ENCODE assay signal across 8 cellular contexts in the genomic region with DNA sequence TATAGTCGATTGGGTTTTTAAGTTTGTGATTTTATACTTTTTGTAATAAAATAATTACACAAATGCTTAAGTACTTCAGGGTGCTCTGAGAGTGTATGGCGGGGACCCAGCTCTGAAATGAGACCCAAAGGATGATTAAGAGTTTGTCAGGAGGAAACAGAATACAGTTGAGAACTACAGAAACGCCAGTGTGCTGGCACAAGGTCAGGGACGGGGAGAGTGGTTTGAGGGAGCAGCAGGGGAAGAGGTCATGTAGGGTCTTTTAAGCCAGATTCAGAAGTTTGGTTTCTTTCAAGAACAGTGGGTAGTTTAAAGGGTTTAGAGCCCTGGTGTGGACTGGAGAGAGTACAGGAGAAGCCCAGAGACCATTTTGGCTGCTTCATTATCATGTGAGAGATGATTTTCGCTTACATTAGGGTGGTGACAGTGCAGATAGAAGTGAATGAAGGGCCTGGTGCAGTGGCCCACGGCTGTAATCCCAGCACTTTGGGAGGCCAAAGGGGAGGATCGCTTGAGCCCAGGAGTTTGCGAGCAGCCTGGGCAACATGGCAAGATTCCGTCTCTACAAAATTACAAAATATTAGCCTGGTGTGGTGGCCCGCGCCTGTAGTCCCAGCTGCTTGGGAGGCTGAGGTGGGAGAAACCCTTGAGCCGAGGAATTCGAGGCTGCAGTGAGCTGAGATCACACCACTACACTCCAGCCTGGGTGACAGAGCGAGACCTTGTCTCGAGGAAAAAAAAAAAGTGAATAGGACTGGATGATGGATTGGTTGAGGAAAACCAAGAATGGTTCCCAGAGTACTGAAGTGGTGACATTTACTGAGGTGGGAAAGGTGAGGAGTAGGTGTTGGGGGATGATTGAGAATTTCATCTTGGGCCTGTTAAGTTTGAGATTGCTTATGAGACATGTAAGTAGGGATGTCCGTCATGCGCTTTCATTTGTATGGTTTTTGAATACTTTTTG. TPM values are rescaled to one million over a fixed set of nuclear protein-coding genes. Genes with fewer than 3 reads are reported as not detected.
DNase-seq lines count a peak whose midpoint lies in the region; ATAC-seq, FAIRE-seq and TF ChIP-seq lines count a peak whose summit lies in the region.

No MANE protein-coding gene starts in this region.

- peak overlapping the region; percentile 91 for H3K9ac ChIP-seq in HCT116 (ENCODE audit: low read length)
- peak overlapping the region; percentile 97 for H3K9ac ChIP-seq in fibroblast of lung (ENCODE audit: insufficient read depth, low read length)

- peak overlapping the region; percentile 100 for H3K4me3 Mint-ChIP-seq in T-helper 17 cell

- H3K27ac ChIP-seq in HCT116 (ENCODE audit: low read depth, low read length) (peak overlapping the region; percentile 74), fibroblast of lung (ENCODE audit: insufficient read depth, low read length) (peak overlapping the region; percentile 98), pancreas (peak overlapping the region; percentile 96 to 99 (median 98))

- H3K27me3 Mint-ChIP-seq in T-helper 17 cell = no peaks in the 10 kb centered on the region

- H2AFZ ChIP-seq in HCT116 (ENCODE audit: low read depth, low read length, poor library complexity, severe bottlenecking) (no peak overlapping the region), fibroblast of lung (ENCODE audit: low read length) (no peak overlapping the region)

- H3K4me1 ChIP-seq in HCT116 (ENCODE audit: control insufficient read depth in 1 of 2, insufficient read depth in 2 of 2, low read length in 2 of 2) (peaks cover 19 to 42% of the 10 kb centered on the region in 2 experiments; a peak in 3 of 4 replicates), fibroblast of lung (ENCODE audit: control insufficient read depth, extremely low read depth, insufficient read depth, low read length) (no peaks in the 10 kb centered on the region), pancreas (peaks cover 20 to 34% (median 31%) of the 10 kb centered on the region in 3 donors)

- 25 to 33% methylated on average over 17 of the region's 17 CpGs for WGBS in pancreas, 2 donors

- no peak for DNase-seq in HCT116 (ENCODE audit: low read depth, low spot score)
- no peak for DNase-seq in T-helper 17 cell
- DNase-seq in fibroblast of lung (ENCODE audit: low read depth in 2 of 2) = peak; percentile 35 to 42
- DNase-seq in pancreas = peak in 3 of 6 donors; percentile 26 to 42 (median 38)
- no peak for DNase-seq in frontal cortex (ENCODE audit: low spot score in 2 of 2)
- no peak for DNase-seq in AG08395 (ENCODE audit: low spot score)
- DNase-seq in ecto neural progenitor cell (ENCODE audit: low spot score) = no peak

- CTCF ChIA-PET in HCT116 (lab: Charles Lee) = no interaction called here

- no peak for ATAC-seq in HCT116
- no peak for ATAC-seq in T-helper 17 cell
- ATAC-seq in pancreas = no peak
- no peak for ATAC-seq in HG03175 (IDR thresholded peaks at IDR 0.05; ENCODE audit: unreplicated experiment)

- no peaks in the 10 kb centered on the region for H3K9me2 ChIP-seq in HCT116 (ENCODE audit: insufficient read depth)

- H3K4me3 ChIP-seq in HCT116 (replicated peaks in 1 of 2; ENCODE audit: low read depth in 1 of 2, low read length in 2 of 2) (peak overlapping the region; percentile 84 to 97), fibroblast of lung (replicated peaks in 1 of 4; ENCODE audit: control extremely low read depth in 1 of 4, insufficient read depth in 1 of 4, low read depth in 3 of 4, low read length in 4 of 4) (peak overlapping the region; percentile 85 to 95 (median 94)), pancreas (peak overlapping the region; percentile 61 to 99 (median 87))

- no peak for TF ChIP-seq POLR2A in HCT116 (IDR thresholded peaks at IDR 0.05; ENCODE audit: borderline replicate concordance, extremely low read depth, insufficient read depth, insufficient read length)

- POLR2A ChIA-PET in HCT116 (lab: Charles Lee) = interaction anchor here (0.6 to 1.5 kb wide), 4 partner anchors 10 to 230 kb away, joined by 3 to 4 read pairs (median 3); no protein-coding TSS in a partner anchor

- TF ChIP-seq CTCF in HCT116 (IDR thresholded peaks at IDR 0.05 in 2 of 3, conservative IDR thresholded peaks at IDR 0.05 in 1 of 3; ENCODE audit: borderline replicate concordance in 1 of 3, insufficient read depth in 1 of 3, low read depth in 2 of 3, low read length in 2 of 3) (no peak), fibroblast of lung (conservative IDR thresholded peaks at IDR 0.05 in 1 of 2, IDR thresholded peaks at IDR 0.05 in 1 of 2; ENCODE audit: low read depth in 1 of 2, low read length in 2 of 2) (no peak), pancreas (IDR thresholded peaks at IDR 0.05) (no peak)

- H3K4me2 ChIP-seq in HCT116 (ENCODE audit: low read length) = peak overlapping the region; percentile 87
- H3K4me2 ChIP-seq in fibroblast of lung (ENCODE audit: extremely low read depth, insufficient read depth, low read length) = peak overlapping the region; percentile 80

- peaks cover 51% of the 10 kb centered on the region for H3K4me1 Mint-ChIP-seq in T-helper 17 cell

- H3K36me3 Mint-ChIP-seq in T-helper 17 cell (ENCODE audit: low read depth) = peaks cover 6% of the 10 kb centered on the region

- FAIRE-seq in pancreas (lab: Jason Lieb, UNC) (no peak), frontal cortex (lab: Jason Lieb, UNC) (no peak)

- H3K36me3 ChIP-seq in HCT116 (ENCODE audit: control insufficient read depth in 1 of 2, insufficient read depth in 2 of 2, low read length in 2 of 2) = peaks cover 5 to 27% of the 10 kb centered on the region in 2 experiments; a peak in 3 of 4 replicates
- no peaks in the 10 kb centered on the region for H3K36me3 ChIP-seq in fibroblast of lung (ENCODE audit: control insufficient read depth, insufficient read depth, low read length)
- H3K36me3 ChIP-seq in pancreas = no peaks in the 10 kb centered on the region

- RAD21 ChIA-PET in HCT116 (lab: Charles Lee; ENCODE audit: low non-redundant PET in 1 of 2, low total read pairs in 2 of 2, uncharacterized antibody in 2 of 2, unreplicated experiment in 2 of 2) = no interaction called here

- intact Hi-C loops in HCT116 (cut with micrococcal nuclease) (loop anchor here (10.0 kb wide), 1 partner anchor 360 kb away; no protein-coding TSS in a partner anchor), pancreas (cut with DNase I) (no loop called here)

- no peak for TF ChIP-seq RAD21 in HCT116 (IDR thresholded peaks at IDR 0.05; ENCODE audit: low read depth)

- H3K9me3 ChIP-seq in HCT116 (ENCODE audit: control insufficient read depth in 1 of 2, insufficient read depth in 1 of 2, low read depth in 1 of 2, low read length in 2 of 2) = no peaks in the 10 kb centered on the region
- no peaks in the 10 kb centered on the region for H3K9me3 ChIP-seq in T-helper 17 cell (ENCODE audit: control insufficient read depth, low read length, poor library complexity, severe bottlenecking)
- no peaks in the 10 kb centered on the region for H3K9me3 ChIP-seq in fibroblast of lung (ENCODE audit: control insufficient read depth, insufficient read depth, low read depth, low read length)
- no peaks in the 10 kb centered on the region for H3K9me3 ChIP-seq in pancreas

- no peaks in the 10 kb centered on the region for H3K27me3 ChIP-seq in HCT116 (ENCODE audit: insufficient read depth, low read length)
- H3K27me3 ChIP-seq in fibroblast of lung (ENCODE audit: control insufficient read depth, insufficient read depth, low read length) = no peaks in the 10 kb centered on the region
- no peaks in the 10 kb centered on the region for H3K27me3 ChIP-seq in pancreas

- H3K79me2 ChIP-seq in HCT116 (ENCODE audit: insufficient read depth, low read length) (peaks cover 95% of the 10 kb centered on the region), fibroblast of lung (ENCODE audit: control insufficient read depth, insufficient read depth, low read length) (peaks cover 84% of the 10 kb centered on the region)

- peak overlapping the region; percentile 100 for H3K27ac Mint-ChIP-seq in T-helper 17 cell

- H4K20me1 ChIP-seq in HCT116 (ENCODE audit: insufficient read depth) = peaks cover 20% of the 10 kb centered on the region; the same call in 1 of the 2 replicates
- no peaks in the 10 kb centered on the region for H4K20me1 ChIP-seq in fibroblast of lung (ENCODE audit: control insufficient read depth, extremely low read depth, insufficient read depth, low read length)

- no TSS peak for BruUV-seq in HCT116 (replicated peaks; lab: Mats Ljungman, UMichigan)

TF ChIP-seq in HCT116, 20 proteins besides CTCF, POLR2A, EP300 and RAD21 (continues in another document):
- TF ChIP-seq EZH2phosphoT487 (IDR thresholded peaks at IDR 0.05; ENCODE audit: borderline replicate concordance) (no peak), POLR2AphosphoS5 (IDR thresholded peaks at IDR 0.05; ENCODE audit: low read depth, low read length) (no peak), EZH2 (IDR thresholded peaks at IDR 0.05) (no peak), TCF7L2 (IDR thresholded peaks at IDR 0.05; ENCODE audit: borderline replicate concordance, extremely low read depth, insufficient read depth, insufficient read length) (no peak), ZFX (IDR thresholded peaks at IDR 0.05) (no peak), FOSL1 (IDR thresholded peaks at IDR 0.05; ENCODE audit: low read depth) (no peak), SIN3A (IDR thresholded peaks at IDR 0.05; ENCODE audit: low read depth) (no peak), YY1 (IDR thresholded peaks at IDR 0.05; ENCODE audit: extremely low read depth, insufficient replicate concordance, low read depth, low read length) (no peak), SRF (IDR thresholded peaks at IDR 0.05; ENCODE audit: low read depth) (no peak), JUND (IDR thresholded peaks at IDR 0.05) (no peak)
- TF ChIP-seq, protein P1, sequence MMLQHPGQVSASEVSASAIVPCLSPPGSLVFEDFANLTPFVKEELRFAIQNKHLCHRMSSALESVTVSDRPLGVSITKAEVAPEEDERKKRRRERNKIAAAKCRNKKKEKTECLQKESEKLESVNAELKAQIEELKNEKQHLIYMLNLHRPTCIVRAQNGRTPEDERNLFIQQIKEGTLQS (IDR thresholded peaks at IDR 0.05) = no peak

RNA-seq across cellular contexts. Expression of a gene that starts 1.4 kb away (rescaled TPM):
- 178 TPM for total RNA-seq in HCT116 (2021; ENCODE audit: unreplicated experiment)
- 64.7 and 84.1 TPM in 2 replicates for polyA plus RNA-seq in HCT116 (2012)
- 100 to 1,000 TPM; 150 to 165 TPM for total RNA-seq in T-helper 17 cell
- total RNA-seq in fibroblast of lung = 117 and 118 TPM in 2 replicates
- 94.0 and 103 TPM in 2 replicates for polyA plus RNA-seq in fibroblast of lung
- 83.5 and 97.2 TPM in 2 replicates for polyA plus RNA-seq in fibroblast of lung (2012)
- polyA minus RNA-seq in fibroblast of lung (ENCODE audit: low replicate concordance) = 9.8 and 13.2 TPM in 2 replicates
- total RNA-seq in pancreas = 10 to 100 TPM; 29.9 to 54.0 (median 36.4) TPM
- 10 to 100 TPM; 14.7 to 30.5 TPM for polyA plus RNA-seq in pancreas
- total RNA-seq in frontal cortex = 71.7 TPM

RNA-seq across cellular contexts. Expression of a gene that starts 30.7 kb away (rescaled TPM):
- total RNA-seq in HCT116 (2021; ENCODE audit: unreplicated experiment) = 486 TPM
- polyA plus RNA-seq in HCT116 (2012) = 370 and 385 TPM in 2 replicates
- 100 to 1,000 TPM; 291 to 305 TPM for total RNA-seq in T-helper 17 cell
- total RNA-seq in fibroblast of lung = 482 and 522 TPM in 2 replicates
- polyA plus RNA-seq in fibroblast of lung = 148 and 190 TPM in 2 replicates
- polyA plus RNA-seq in fibroblast of lung (2012) = 141 and 176 TPM in 2 replicates
- 86.7 and 245 TPM in 2 replicates for polyA minus RNA-seq in fibroblast of lung (ENCODE audit: low replicate concordance)
- 100 to 1,000 TPM in 2 of 6 donors, 10 to 100 TPM in 4; 60.2 to 177 (median 93.4) TPM for total RNA-seq in pancreas
- polyA plus RNA-seq in pancreas = 10 to 100 TPM; 33.9 to 76.4 TPM
- total RNA-seq in frontal cortex = 216 TPM

Comparison
In these comparisons a context has a peak if more than half of its experiments do, and no peak if none do; other contexts are left out.
1. DNase-seq: peak in fibroblast of lung (2 of 2); none in HCT116 (single experiment), T-helper 17 cell (0 of 3), frontal cortex (0 of 2), AG08395 (single experiment) and ecto neural progenitor cell (single experiment).
2. Peak in every context shown above with its lines, with median percentiles within 50 percentile points of each other: H3K27ac ChIP-seq and H3K4me3 ChIP-seq.